8 cellular contexts compared by ENCODE assay signal in the genomic region with DNA sequence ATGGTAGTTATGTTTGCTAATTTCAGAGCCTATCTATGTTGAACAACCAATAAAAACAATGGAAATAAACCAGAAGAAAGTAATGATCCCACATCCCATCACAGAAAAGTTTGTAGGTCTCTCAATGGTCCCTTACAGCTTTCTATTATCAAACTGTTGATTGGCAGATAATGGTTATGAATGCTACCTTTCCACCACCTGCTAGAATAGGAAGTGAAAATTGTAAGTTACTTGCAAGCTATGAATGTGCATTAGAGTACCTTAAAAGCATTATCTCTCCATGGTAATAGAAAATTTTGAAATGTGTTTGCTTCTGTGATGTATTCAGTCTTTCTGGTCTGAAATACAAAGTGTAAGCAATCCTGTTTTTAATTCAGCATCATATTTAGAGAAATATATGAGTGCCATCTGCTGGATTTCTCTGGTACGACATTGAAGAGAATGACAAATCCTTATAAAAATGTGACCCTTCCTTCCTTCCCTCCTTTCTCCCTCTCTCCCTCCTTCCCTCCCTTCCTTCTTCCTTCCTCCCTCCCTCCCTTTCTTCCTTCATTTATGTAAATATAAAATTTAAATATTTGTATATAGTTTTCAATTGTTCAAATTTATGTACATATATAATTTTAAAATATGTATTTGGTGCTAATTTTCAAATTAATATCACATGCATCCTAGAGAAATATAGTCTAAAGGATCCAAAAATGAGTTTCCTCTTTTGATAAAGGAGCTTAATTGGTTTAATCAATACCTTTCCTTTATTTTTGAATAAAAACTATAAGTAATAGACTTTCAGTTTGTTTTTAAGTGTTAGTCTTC. TPM values are rescaled to one million over a fixed set of nuclear protein-coding genes. Genes with fewer than 3 reads are reported as not detected.
A peak's percentile ranks its signal among the peaks of the same experiment; 100 is the strongest.
DNase-seq lines count a peak whose midpoint lies in the region; FAIRE-seq and TF ChIP-seq lines count a peak whose summit lies in the region.

No MANE protein-coding gene starts in this region.

- H3K9me3 Mint-ChIP-seq in neural crest cell, result no peaks in the 10 kb centered on the region

- H3K27ac Mint-ChIP-seq in neural crest cell (ENCODE audit: unreplicated experiment), result no peak overlapping the region

- H3K4me3 Mint-ChIP-seq in neural crest cell, result no peak overlapping the region

- peak; percentile 46 for TF ChIP-seq CTCF in AG09319 (IDR thresholded peaks at IDR 0.05; ENCODE audit: low read depth, low read length)
- peak; percentile 79 for TF ChIP-seq CTCF in neural crest cell (conservative IDR thresholded peaks at IDR 0.05)

- peak; percentile 3 for DNase-seq in AG09319 (ENCODE audit: extremely low read depth, low read depth)
- no peak for DNase-seq in GM19239 (ENCODE audit: insufficient read length, low spot score)
- peak; percentile 41 for DNase-seq in NCI-H1105 treated with DMSO at 0.1 percent for 48 hours (lab: John Stamatoyannopoulos, UW)
- peak; percentile 50 for DNase-seq in cerebellar cortex (ENCODE audit: low spot score)
- peak; percentile 46 for DNase-seq in neural crest cell (ENCODE audit: low read depth, low spot score)
- no peak for DNase-seq in OCI-M2 (lab: John Stamatoyannopoulos, UW; ENCODE audit: unreplicated experiment)
- no peak for DNase-seq in effector CD4-positive, alpha-beta T cell
- no peak for DNase-seq in GDM1 (lab: John Stamatoyannopoulos, UW)

- peaks cover 30% of the 10 kb centered on the region for H3K4me1 Mint-ChIP-seq in neural crest cell

- no peaks in the 10 kb centered on the region for H3K36me3 Mint-ChIP-seq in neural crest cell (ENCODE audit: low read depth)

- peaks cover 4% of the 10 kb centered on the region for H3K27me3 Mint-ChIP-seq in neural crest cell (ENCODE audit: low read depth)

- FAIRE-seq in GM19239 (lab: Jason Lieb, UNC), result peak; percentile 35

RNA-seq across cellular contexts. Expression of gene PNLIPRP3, which starts 41.4 kb away (rescaled TPM):
- not detected in 2 replicates for total RNA-seq in neural crest cell

Comparison
In these comparisons a context has a peak if more than half of its experiments do, and no peak if none do; other contexts are left out.
1. DNase-seq: peak in AG09319 (single experiment), NCI-H1105 treated with DMSO at 0.1 percent for 48 hours (single experiment), cerebellar cortex (single experiment) and neural crest cell (single experiment); none in GM19239 (single experiment), OCI-M2 (single experiment), effector CD4-positive, alpha-beta T cell (single experiment) and GDM1 (single experiment).